8 cellular contexts compared by ENCODE assay signal in the genomic region with DNA sequence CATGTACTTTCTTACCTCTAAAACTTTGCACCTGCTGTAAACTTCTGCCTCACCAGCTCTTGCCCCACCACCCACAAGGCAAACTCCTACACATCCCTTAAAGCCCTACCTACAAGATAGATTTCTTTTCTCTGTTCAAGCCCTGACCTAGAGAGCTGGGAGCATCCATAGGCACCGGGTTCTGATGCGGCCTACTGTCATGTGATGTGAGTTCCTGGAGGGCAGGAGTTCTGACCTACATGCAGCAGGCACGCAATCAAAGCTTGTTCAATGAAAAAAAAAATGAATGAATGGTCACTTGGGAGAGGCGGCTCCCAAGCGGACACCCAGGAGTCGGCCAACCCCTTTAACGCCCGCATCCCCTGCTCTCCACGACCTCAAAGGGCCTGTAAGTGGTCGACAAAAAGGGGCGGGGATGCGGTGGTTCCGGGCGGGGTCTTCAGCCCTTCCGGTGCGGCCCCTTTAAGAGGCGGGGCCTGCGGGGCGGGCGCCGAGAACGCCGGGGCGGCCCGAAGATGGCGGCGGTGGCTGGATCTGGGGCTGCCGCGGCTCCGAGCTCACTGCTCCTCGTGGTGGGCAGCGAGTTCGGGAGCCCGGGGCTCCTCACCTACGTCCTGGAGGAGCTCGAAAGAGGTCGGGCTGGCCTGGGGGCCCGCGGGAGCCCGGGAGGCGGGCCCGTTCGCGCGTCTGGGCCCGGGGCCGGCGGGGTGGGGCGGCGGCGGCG. TPM values are rescaled to one million over a fixed set of nuclear protein-coding genes. Genes with fewer than 3 reads are reported as not detected.
DNase-seq lines count a peak whose midpoint lies in the region; ATAC-seq and TF ChIP-seq lines count a peak whose summit lies in the region.

A gene with protein sequence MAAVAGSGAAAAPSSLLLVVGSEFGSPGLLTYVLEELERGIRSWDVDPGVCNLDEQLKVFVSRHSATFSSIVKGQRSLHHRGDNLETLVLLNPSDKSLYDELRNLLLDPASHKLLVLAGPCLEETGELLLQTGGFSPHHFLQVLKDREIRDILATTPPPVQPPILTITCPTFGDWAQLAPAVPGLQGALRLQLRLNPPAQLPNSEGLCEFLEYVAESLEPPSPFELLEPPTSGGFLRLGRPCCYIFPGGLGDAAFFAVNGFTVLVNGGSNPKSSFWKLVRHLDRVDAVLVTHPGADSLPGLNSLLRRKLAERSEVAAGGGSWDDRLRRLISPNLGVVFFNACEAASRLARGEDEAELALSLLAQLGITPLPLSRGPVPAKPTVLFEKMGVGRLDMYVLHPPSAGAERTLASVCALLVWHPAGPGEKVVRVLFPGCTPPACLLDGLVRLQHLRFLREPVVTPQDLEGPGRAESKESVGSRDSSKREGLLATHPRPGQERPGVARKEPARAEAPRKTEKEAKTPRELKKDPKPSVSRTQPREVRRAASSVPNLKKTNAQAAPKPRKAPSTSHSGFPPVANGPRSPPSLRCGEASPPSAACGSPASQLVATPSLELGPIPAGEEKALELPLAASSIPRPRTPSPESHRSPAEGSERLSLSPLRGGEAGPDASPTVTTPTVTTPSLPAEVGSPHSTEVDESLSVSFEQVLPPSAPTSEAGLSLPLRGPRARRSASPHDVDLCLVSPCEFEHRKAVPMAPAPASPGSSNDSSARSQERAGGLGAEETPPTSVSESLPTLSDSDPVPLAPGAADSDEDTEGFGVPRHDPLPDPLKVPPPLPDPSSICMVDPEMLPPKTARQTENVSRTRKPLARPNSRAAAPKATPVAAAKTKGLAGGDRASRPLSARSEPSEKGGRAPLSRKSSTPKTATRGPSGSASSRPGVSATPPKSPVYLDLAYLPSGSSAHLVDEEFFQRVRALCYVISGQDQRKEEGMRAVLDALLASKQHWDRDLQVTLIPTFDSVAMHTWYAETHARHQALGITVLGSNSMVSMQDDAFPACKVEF (plus strand): TSS at position 493 of the 724 bp plus-strand sequence. CDS start 23 bp downstream, at position 516.

- H3K4me1 ChIP-seq in liver (ENCODE audit: control insufficient read depth in 4 of 4, insufficient read depth in 4 of 4, low read length in 3 of 4) = peaks cover 12 to 29% (median 20%) of the 10 kb centered on the region in 4 donors

- peaks cover 0 to 6% (median 4%) of the 10 kb centered on the region in 4 donors for H3K36me3 ChIP-seq in liver (ENCODE audit: control insufficient read depth in 4 of 4, insufficient read depth in 3 of 4, low read depth in 1 of 4, low read length in 3 of 4)

- no peaks in the 10 kb centered on the region for H3K9me3 ChIP-seq in liver (ENCODE audit: control insufficient read depth in 4 of 4, low read length in 3 of 4)

- WGBS in liver = 1% methylated on average over 52 of the region's 52 CpGs

- peak within 1 kb of the TSS in 1 of 2 donors; percentile 25 for H3K27ac ChIP-seq in liver (ENCODE audit: low read depth in 1 of 2, low read length in 2 of 2)

- TF ChIP-seq CTCF in GM12875 (IDR thresholded peaks at IDR 0.05; ENCODE audit: borderline replicate concordance, insufficient read depth, low read depth, low read length) (no peak), liver (IDR thresholded peaks at IDR 0.05; ENCODE audit: low read depth, low read length, missing input control) (no peak)

- DNase-seq in NCI-H2227 treated with DMSO at 0.1 percent for 48 hours (lab: John Stamatoyannopoulos, UW) = peak; percentile 59
- peak; percentile 54 for DNase-seq in activated CD4-positive, alpha-beta T cell treated with anti-CD3 and anti-CD28 coated beads, Interleukin-2, amount 50 U/mL, for 1 hour
- DNase-seq in dermis microvascular lymphatic vessel endothelial cell (ENCODE audit: low read depth in 2 of 2) = peak; percentile 4 to 48
- peak; percentile 56 to 61 for DNase-seq in stimulated activated CD4-positive, alpha-beta T cell treated with anti-CD3 and anti-CD28 coated beads, Interleukin-4, amount 100 ng/mL, for 48 hours (ENCODE audit: low read depth in 2 of 2)

- H3K4me3 ChIP-seq in GM12875 (ENCODE audit: low read depth, low read length) (peak within 1 kb of the TSS; percentile 82), liver (ENCODE audit: low read depth in 1 of 3, low read length in 3 of 3) (peak within 1 kb of the TSS; percentile 48 to 97 (median 65))

- H3K9ac ChIP-seq in liver (ENCODE audit: low read depth in 1 of 2, low read length in 2 of 2) = peak within 1 kb of the TSS in 1 of 2 donors; percentile 25

- no peaks in the 10 kb centered on the region for H3K27me3 ChIP-seq in liver (ENCODE audit: control insufficient read depth in 4 of 4, insufficient read depth in 4 of 4, low read length in 3 of 4)

- ATAC-seq in HG02759 (IDR thresholded peaks at IDR 0.05; ENCODE audit: unreplicated experiment) (peak; percentile 74), GM18907 (IDR thresholded peaks at IDR 0.05; ENCODE audit: unreplicated experiment) (no peak)

- TF ChIP-seq RAD21 in liver (IDR thresholded peaks at IDR 0.05) = no peak

TF ChIP-seq in liver, 16 proteins besides CTCF, POLR2A, EP300 and RAD21:
- TF ChIP-seq, protein P1, sequence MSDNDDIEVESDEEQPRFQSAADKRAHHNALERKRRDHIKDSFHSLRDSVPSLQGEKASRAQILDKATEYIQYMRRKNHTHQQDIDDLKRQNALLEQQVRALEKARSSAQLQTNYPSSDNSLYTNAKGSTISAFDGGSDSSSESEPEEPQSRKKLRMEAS (IDR thresholded peaks at IDR 0.05) = peak; percentile 44
- TF ChIP-seq GABPA (IDR thresholded peaks at IDR 0.05 in 1 of 2, conservative IDR thresholded peaks at IDR 0.05 in 1 of 2) = no peak
- TF ChIP-seq YY1 (IDR thresholded peaks at IDR 0.05) = peak; percentile 95
TF ChIP-seq in liver: peak in this region for 2.

RNA-seq across cellular contexts. Expression of the gene that starts here (rescaled TPM):
- total RNA-seq in dermis microvascular lymphatic vessel endothelial cell (27.5 and 52.5 TPM in 2 replicates), liver (10 to 100 TPM in 1 of 2 donors, 1 to 10 TPM in 1; 8.2 to 20.3 TPM)
- 10 to 100 TPM in 1 of 2 donors, 1 to 10 TPM in 1; 8.2 to 12.9 TPM for polyA plus RNA-seq in liver
